9 cellular contexts compared by ENCODE assay signal in genomic region chr18:79393181-79393598, GRCh38. TPM values are rescaled to one million over a fixed set of nuclear protein-coding genes. Genes with fewer than 3 reads are reported as not detected.
DNase-seq lines count a peak whose midpoint lies in the region; ATAC-seq, FAIRE-seq and TF ChIP-seq lines count a peak whose summit lies in the region.
"Had no signal": no experiment of that assay in that cellular context is flagged by ENCODE, and none has a peak within 500 bp of the region (broad histone marks: within the 10 kb centered on the region; RNA-seq: fewer than 3 reads in every experiment).

No MANE protein-coding gene starts in this region.

- intact Hi-C loops in CD8-positive, alpha-beta T cell (cut with DNase I, micrococcal nuclease), result loop anchor here in 1 of 2 experiments (1.0 to 10.0 kb wide), 2 partner anchors 52 to 130 kb away; no protein-coding TSS in a partner anchor

- peak; percentile 4 for ATAC-seq in CD8-positive, alpha-beta T cell
- no peak for ATAC-seq in HG03439 (IDR thresholded peaks at IDR 0.05; ENCODE audit: unreplicated experiment)
- ATAC-seq in HG03432 (IDR thresholded peaks at IDR 0.05; ENCODE audit: unreplicated experiment), result no peak

- no peaks in the 10 kb centered on the region for H3K36me3 Mint-ChIP-seq in CD8-positive, alpha-beta T cell

- peaks cover 23% of the 10 kb centered on the region for H3K4me1 ChIP-seq in CD8-positive, alpha-beta T cell (ENCODE audit: insufficient read depth, low read length)
- peaks cover 22% of the 10 kb centered on the region for H3K4me1 ChIP-seq in muscle layer of colon (ENCODE audit: insufficient read depth, low read length)

- no peaks in the 10 kb centered on the region for H3K9me3 Mint-ChIP-seq in CD8-positive, alpha-beta T cell

- H3K27me3 Mint-ChIP-seq in CD8-positive, alpha-beta T cell (ENCODE audit: low read depth), result peaks cover 4% of the 10 kb centered on the region

- DNase-seq in CD8-positive, alpha-beta T cell, result peak in 1 of 7 experiments; percentile 52
- DNase-seq in NAMALWA (ENCODE audit: low spot score) (peak; percentile 57), GM19239 (ENCODE audit: insufficient read length, low spot score) (no peak), retina (no peak)

- POLR2A ChIA-PET in CD8-positive, alpha-beta T cell (lab: Charles Lee), result interaction anchor here (1.5 to 1.7 kb wide), 2 partner anchors 13 to 131 kb away, joined by 5 to 11 read pairs; no protein-coding TSS in a partner anchor

- CTCF ChIA-PET in CD8-positive, alpha-beta T cell (lab: Charles Lee), result interaction anchor here (0.9 to 6.3 kb wide), 6 partner anchors 12 to 251 kb away, joined by 3 to 68 read pairs (median 8); no protein-coding TSS in a partner anchor

- H3K27ac Mint-ChIP-seq in CD8-positive, alpha-beta T cell, result peak overlapping the region; percentile 46

- no peak for TF ChIP-seq CTCF in CD8-positive, alpha-beta T cell (IDR thresholded peaks at IDR 0.05)

- no peaks in the 10 kb centered on the region for H3K27me3 ChIP-seq in CD8-positive, alpha-beta T cell (ENCODE audit: insufficient read depth, low read length)
- H3K27me3 ChIP-seq in muscle layer of colon (ENCODE audit: control insufficient read depth in 1 of 2, insufficient read depth in 2 of 2, low read length in 2 of 2), result peaks cover 0 to 15% of the 10 kb centered on the region in 2 donors

- peaks cover 28% of the 10 kb centered on the region for H3K4me1 Mint-ChIP-seq in CD8-positive, alpha-beta T cell (ENCODE audit: low read depth)

- peak overlapping the region; percentile 57 for H3K9ac ChIP-seq in muscle layer of colon (ENCODE audit: low read length)

- H3K9me3 ChIP-seq in CD8-positive, alpha-beta T cell (ENCODE audit: low read length), result no peaks in the 10 kb centered on the region
- no peaks in the 10 kb centered on the region for H3K9me3 ChIP-seq in muscle layer of colon (ENCODE audit: low read length)
- H3K9me3 ChIP-seq: neutrophil had no signal

- no peak for FAIRE-seq in GM19239 (lab: Jason Lieb, UNC)

- peak overlapping the region; percentile 24 for H3K27ac ChIP-seq in CD8-positive, alpha-beta T cell (ENCODE audit: low read depth, low read length)
- H3K27ac ChIP-seq in cingulate gyrus (ENCODE audit: low read depth, low read length), result peak overlapping the region; percentile 14
- peak overlapping the region; percentile 93 for H3K27ac ChIP-seq in muscle layer of colon (ENCODE audit: low read depth, low read length)
- H3K27ac ChIP-seq: neutrophil had no signal

- peak overlapping the region; percentile 59 for H3K4me3 ChIP-seq in CD8-positive, alpha-beta T cell (ENCODE audit: low read depth, low read length)
- H3K4me3 ChIP-seq in muscle layer of colon (ENCODE audit: low read depth in 1 of 2, low read length in 2 of 2), result peak overlapping the region; percentile 11 to 44

- peak overlapping the region; percentile 80 for H3K4me3 Mint-ChIP-seq in CD8-positive, alpha-beta T cell

- no peaks in the 10 kb centered on the region for H3K36me3 ChIP-seq in CD8-positive, alpha-beta T cell (ENCODE audit: insufficient read depth, low read length)
- no peaks in the 10 kb centered on the region for H3K36me3 ChIP-seq in muscle layer of colon (ENCODE audit: insufficient read depth, low read length)
- H3K36me3 ChIP-seq: neutrophil had no signal

RNA-seq across cellular contexts. Expression of gene NFATC1, which starts 2.5 kb away (rescaled TPM):
- 10 to 100 TPM; 91.1 to 93.7 TPM for total RNA-seq in CD8-positive, alpha-beta T cell

Comparison
In these comparisons a context has a peak if more than half of its experiments do, and no peak if none do; other contexts are left out.
1. H3K27ac ChIP-seq: peak in every context shown above with its lines; median percentile 93 in muscle layer of colon; 24 in CD8-positive, alpha-beta T cell; 14 in cingulate gyrus.